In genomic region chr12:115710104-115710564, GRCh38 we compare ENCODE assay signal across 14 cellular contexts.
A peak's percentile ranks its signal among the peaks of the same experiment; 100 is the strongest.
DNase-seq lines count a peak whose midpoint lies in the region; ATAC-seq and TF ChIP-seq lines count a peak whose summit lies in the region.
"Had no signal": no experiment of that assay in that cellular context is flagged by ENCODE, and none has a peak within 500 bp of the region (broad histone marks: within the 10 kb centered on the region; RNA-seq: fewer than 3 reads in every experiment).

No MANE protein-coding gene starts in this region.

- intact Hi-C loops in PC-3 (cut with micrococcal nuclease), result no loop called here

- BruUV-seq in PC-3 (replicated peaks; lab: Mats Ljungman, UMichigan), result no TSS peak

- H3K36me3 ChIP-seq in PC-3 (ENCODE audit: low read depth, low read length), result no peaks in the 10 kb centered on the region
- H3K36me3 ChIP-seq: BLaER1 treated with 17β-estradiol and CSF1 and Interleukin-3, amounts not matched to agents 10 nM and 100 nM had no signal

- H3K9me2 ChIP-seq in PC-3 (replicated peaks; ENCODE audit: low read length), result no peaks in the 10 kb centered on the region

- POLR2A ChIA-PET in PC-3 (lab: Charles Lee; ENCODE audit: unreplicated experiment), result interaction anchor here (0.8 kb wide), 1 partner anchor 20 kb away, joined by 3 read pairs; no protein-coding TSS in a partner anchor

- no peaks in the 10 kb centered on the region for H3K27me3 Mint-ChIP-seq in activated T-cell treated with anti-CD3 and anti-CD28 coated beads, Interleukin-2, amount 50 U/mL, for 72 hours (ENCODE audit: low read depth)
- H3K27me3 Mint-ChIP-seq in stimulated activated naive CD8-positive, alpha-beta T cell treated with anti-CD3 and anti-CD28 coated beads, Interleukin-15, amount 100 ng/mL, for 72 hours, result no peaks in the 10 kb centered on the region

- no peaks in the 10 kb centered on the region for H3K4me1 Mint-ChIP-seq in activated T-cell treated with anti-CD3 and anti-CD28 coated beads, Interleukin-2, amount 50 U/mL, for 72 hours (ENCODE audit: low read depth)
- H3K4me1 Mint-ChIP-seq in stimulated activated naive CD8-positive, alpha-beta T cell treated with anti-CD3 and anti-CD28 coated beads, Interleukin-15, amount 100 ng/mL, for 72 hours, result no peaks in the 10 kb centered on the region
- H3K4me1 Mint-ChIP-seq: naive B cell had no signal

- ATAC-seq in PC-3 (peak; percentile 80), omental fat pad (ENCODE audit: low FRiP score) (peak; percentile 81), GM21786 (IDR thresholded peaks at IDR 0.05; ENCODE audit: unreplicated experiment) (no peak)
- ATAC-seq in activated T-cell treated with anti-CD3 and anti-CD28 coated beads, Interleukin-2, amount 50 U/mL, for 72 hours (replicated peaks in 1 of 2), result no peak
- no peak for ATAC-seq in stimulated activated naive CD8-positive, alpha-beta T cell treated with anti-CD3 and anti-CD28 coated beads, Interleukin-15, amount 100 ng/mL, for 72 hours

- no peaks in the 10 kb centered on the region for H3K4me1 ChIP-seq in PC-3 (ENCODE audit: insufficient read depth, low read length)
- H3K4me1 ChIP-seq: BLaER1 treated with 17β-estradiol and CSF1 and Interleukin-3, amounts not matched to agents 10 nM and 100 nM had no signal

- DNase-seq in AG20443 (ENCODE audit: low spot score) (peak; percentile 52), PC-3 (peak; percentile 55), fibroblast of the aortic adventitia (ENCODE audit: low read depth) (peak; percentile 91), omental fat pad (ENCODE audit: low spot score) (peak; percentile 24), GF-D8 (lab: John Stamatoyannopoulos, UW) (no peak)
- DNase-seq in activated T-cell treated with anti-CD3 and anti-CD28 coated beads, Interleukin-2, amount 50 U/mL, for 72 hours, result no peak
- no peak for DNase-seq in stimulated activated naive CD8-positive, alpha-beta T cell treated with anti-CD3 and anti-CD28 coated beads, Interleukin-15, amount 100 ng/mL, for 72 hours
- DNase-seq: activated effector memory CD4-positive, alpha-beta T cell treated with Interleukin-2 at 50 U/mL for 16 hours; cortex of kidney; naive B cell; NCI-H524; stimulated activated CD4-positive, alpha-beta T cell treated with anti-CD3 and anti-CD28 coated beads, Interleukin-15, amount 100 ng/mL, for 24 hours had no signal

- H3K36me3 Mint-ChIP-seq in activated T-cell treated with anti-CD3 and anti-CD28 coated beads, Interleukin-2, amount 50 U/mL, for 72 hours (ENCODE audit: insufficient read depth in 2 of 2), result no peaks in the 10 kb centered on the region

- no peak overlapping the region for H3K4me2 ChIP-seq in PC-3 (ENCODE audit: low read length)

- no peak overlapping the region for H3K9ac ChIP-seq in PC-3 (ENCODE audit: low read length)
- H3K9ac ChIP-seq: BLaER1 treated with 17β-estradiol and CSF1 and Interleukin-3, amounts not matched to agents 10 nM and 100 nM had no signal

- H3K27me3 ChIP-seq in PC-3 (ENCODE audit: low read length), result peaks cover 60% of the 10 kb centered on the region
- H3K27me3 ChIP-seq: BLaER1 treated with 17β-estradiol and CSF1 and Interleukin-3, amounts not matched to agents 10 nM and 100 nM had no signal

- no peaks in the 10 kb centered on the region for H3F3A ChIP-seq in PC-3 (ENCODE audit: low read length, unreplicated experiment)

- H3K4me3 ChIP-seq in PC-3 (ENCODE audit: low read length), result no peak overlapping the region
- H3K4me3 ChIP-seq in fibroblast of the aortic adventitia (ENCODE audit: low read depth, low read length), result no peak overlapping the region
- H3K4me3 ChIP-seq: BLaER1 treated with 17β-estradiol and CSF1 and Interleukin-3, amounts not matched to agents 10 nM and 100 nM had no signal

- H3K27ac Mint-ChIP-seq in activated T-cell treated with anti-CD3 and anti-CD28 coated beads, Interleukin-2, amount 50 U/mL, for 72 hours, result no peak overlapping the region
- H3K27ac Mint-ChIP-seq in stimulated activated naive CD8-positive, alpha-beta T cell treated with anti-CD3 and anti-CD28 coated beads, Interleukin-15, amount 100 ng/mL, for 72 hours, result no peak overlapping the region
- H3K27ac Mint-ChIP-seq: naive B cell had no signal

- no peaks in the 10 kb centered on the region for H3K79me2 ChIP-seq in PC-3 (ENCODE audit: low read length)

- TF ChIP-seq CTCF in PC-3 (conservative IDR thresholded peaks at IDR 0.05; ENCODE audit: low read depth, low read length), result no peak
- TF ChIP-seq CTCF in fibroblast of the aortic adventitia (IDR thresholded peaks at IDR 0.05; ENCODE audit: insufficient read depth, low read length), result no peak
- no peak for TF ChIP-seq CTCF in omental fat pad (IDR thresholded peaks at IDR 0.05)

- H3K27ac ChIP-seq in PC-3 (ENCODE audit: low read length), result no peak overlapping the region
- H3K27ac ChIP-seq: BLaER1 treated with 17β-estradiol and CSF1 and Interleukin-3, amounts not matched to agents 10 nM and 100 nM had no signal

- CTCF ChIA-PET in PC-3 (lab: Charles Lee), result no interaction called here

- H3K9me3 Mint-ChIP-seq in activated T-cell treated with anti-CD3 and anti-CD28 coated beads, Interleukin-2, amount 50 U/mL, for 72 hours, result peaks cover 4 to 7% of the 10 kb centered on the region in 2 donors
- H3K9me3 Mint-ChIP-seq in stimulated activated naive CD8-positive, alpha-beta T cell treated with anti-CD3 and anti-CD28 coated beads, Interleukin-15, amount 100 ng/mL, for 72 hours, result peaks cover 12 to 26% of the 10 kb centered on the region in 2 donors

- H2AFZ ChIP-seq in PC-3 (ENCODE audit: low read length), result no peak overlapping the region

- H3K4me3 Mint-ChIP-seq in activated T-cell treated with anti-CD3 and anti-CD28 coated beads, Interleukin-2, amount 50 U/mL, for 72 hours, result no peak overlapping the region
- H3K4me3 Mint-ChIP-seq in stimulated activated naive CD8-positive, alpha-beta T cell treated with anti-CD3 and anti-CD28 coated beads, Interleukin-15, amount 100 ng/mL, for 72 hours, result no peak overlapping the region
- H3K4me3 Mint-ChIP-seq: naive B cell had no signal

- H4K20me1 ChIP-seq in PC-3 (ENCODE audit: low read length), result no peaks in the 10 kb centered on the region
- H4K20me1 ChIP-seq: BLaER1 treated with 17β-estradiol and CSF1 and Interleukin-3, amounts not matched to agents 10 nM and 100 nM had no signal

- H3K9me3 ChIP-seq in PC-3 (ENCODE audit: low read length), result no peaks in the 10 kb centered on the region

Comparison
In these comparisons a context has a peak if more than half of its experiments do, and no peak if none do; other contexts are left out.
1. DNase-seq: peak in AG20443 (single experiment), PC-3 (single experiment), fibroblast of the aortic adventitia (single experiment) and omental fat pad (single experiment); none in activated T-cell treated with anti-CD3 and anti-CD28 coated beads, Interleukin-2, amount 50 U/mL, for 72 hours (0 of 2), stimulated activated naive CD8-positive, alpha-beta T cell treated with anti-CD3 and anti-CD28 coated beads, Interleukin-15, amount 100 ng/mL, for 72 hours (0 of 2) and GF-D8 (single experiment).
2. ATAC-seq: peak in PC-3 (single experiment) and omental fat pad (single experiment); none in activated T-cell treated with anti-CD3 and anti-CD28 coated beads, Interleukin-2, amount 50 U/mL, for 72 hours (0 of 2), stimulated activated naive CD8-positive, alpha-beta T cell treated with anti-CD3 and anti-CD28 coated beads, Interleukin-15, amount 100 ng/mL, for 72 hours (single experiment) and GM21786 (single experiment).